1 cellular context compared by ENCODE assay signal in genomic region chr9:121218357-121219027, GRCh38.
A peak's percentile ranks its signal among the peaks of the same experiment; 100 is the strongest.
TF ChIP-seq lines count a peak whose summit lies in the region.

No MANE protein-coding gene starts in this region.

TF ChIP-seq in K562, 482 proteins besides CTCF, POLR2A, EP300 and RAD21 (continued from another document and continues in another):
- TF ChIP-seq ZBTB2 (IDR thresholded peaks at IDR 0.05) = no peak
- TF ChIP-seq ZFP36 (IDR thresholded peaks at IDR 0.05; ENCODE audit: low read depth, low read length, partially characterized antibody) = no peak
- TF ChIP-seq ZFP91 (CRISPR knock-in tag; IDR thresholded peaks at IDR 0.05) = no peak
- TF ChIP-seq HCFC1 (IDR thresholded peaks at IDR 0.05; ENCODE audit: low read depth, low read length) = no peak
- no peak for TF ChIP-seq U2AF2 (optimal IDR thresholded peaks at IDR 0.05; ENCODE audit: low read depth, low read length)
- TF ChIP-seq TCF7L2 (IDR thresholded peaks at IDR 0.05; ENCODE audit: low read depth, low read length) = no peak
- no peak for TF ChIP-seq NR2C1 (IDR thresholded peaks at IDR 0.05)
- peak; percentile 90 for TF ChIP-seq NR2C1 (tag; IDR thresholded peaks at IDR 0.05)
- TF ChIP-seq ZNF699 (CRISPR knock-in tag; IDR thresholded peaks at IDR 0.05; ENCODE audit: insufficient replicate concordance) = peak; percentile 53
- TF ChIP-seq ZMIZ1 (IDR thresholded peaks at IDR 0.05; ENCODE audit: low read depth in 2 of 2, low read length in 2 of 2) = no peak
- no peak for TF ChIP-seq CHD1 (IDR thresholded peaks at IDR 0.05; ENCODE audit: low read length)
- TF ChIP-seq IRF9 (tag; IDR thresholded peaks at IDR 0.05) = peak; percentile 95
- TF ChIP-seq, protein P1, sequence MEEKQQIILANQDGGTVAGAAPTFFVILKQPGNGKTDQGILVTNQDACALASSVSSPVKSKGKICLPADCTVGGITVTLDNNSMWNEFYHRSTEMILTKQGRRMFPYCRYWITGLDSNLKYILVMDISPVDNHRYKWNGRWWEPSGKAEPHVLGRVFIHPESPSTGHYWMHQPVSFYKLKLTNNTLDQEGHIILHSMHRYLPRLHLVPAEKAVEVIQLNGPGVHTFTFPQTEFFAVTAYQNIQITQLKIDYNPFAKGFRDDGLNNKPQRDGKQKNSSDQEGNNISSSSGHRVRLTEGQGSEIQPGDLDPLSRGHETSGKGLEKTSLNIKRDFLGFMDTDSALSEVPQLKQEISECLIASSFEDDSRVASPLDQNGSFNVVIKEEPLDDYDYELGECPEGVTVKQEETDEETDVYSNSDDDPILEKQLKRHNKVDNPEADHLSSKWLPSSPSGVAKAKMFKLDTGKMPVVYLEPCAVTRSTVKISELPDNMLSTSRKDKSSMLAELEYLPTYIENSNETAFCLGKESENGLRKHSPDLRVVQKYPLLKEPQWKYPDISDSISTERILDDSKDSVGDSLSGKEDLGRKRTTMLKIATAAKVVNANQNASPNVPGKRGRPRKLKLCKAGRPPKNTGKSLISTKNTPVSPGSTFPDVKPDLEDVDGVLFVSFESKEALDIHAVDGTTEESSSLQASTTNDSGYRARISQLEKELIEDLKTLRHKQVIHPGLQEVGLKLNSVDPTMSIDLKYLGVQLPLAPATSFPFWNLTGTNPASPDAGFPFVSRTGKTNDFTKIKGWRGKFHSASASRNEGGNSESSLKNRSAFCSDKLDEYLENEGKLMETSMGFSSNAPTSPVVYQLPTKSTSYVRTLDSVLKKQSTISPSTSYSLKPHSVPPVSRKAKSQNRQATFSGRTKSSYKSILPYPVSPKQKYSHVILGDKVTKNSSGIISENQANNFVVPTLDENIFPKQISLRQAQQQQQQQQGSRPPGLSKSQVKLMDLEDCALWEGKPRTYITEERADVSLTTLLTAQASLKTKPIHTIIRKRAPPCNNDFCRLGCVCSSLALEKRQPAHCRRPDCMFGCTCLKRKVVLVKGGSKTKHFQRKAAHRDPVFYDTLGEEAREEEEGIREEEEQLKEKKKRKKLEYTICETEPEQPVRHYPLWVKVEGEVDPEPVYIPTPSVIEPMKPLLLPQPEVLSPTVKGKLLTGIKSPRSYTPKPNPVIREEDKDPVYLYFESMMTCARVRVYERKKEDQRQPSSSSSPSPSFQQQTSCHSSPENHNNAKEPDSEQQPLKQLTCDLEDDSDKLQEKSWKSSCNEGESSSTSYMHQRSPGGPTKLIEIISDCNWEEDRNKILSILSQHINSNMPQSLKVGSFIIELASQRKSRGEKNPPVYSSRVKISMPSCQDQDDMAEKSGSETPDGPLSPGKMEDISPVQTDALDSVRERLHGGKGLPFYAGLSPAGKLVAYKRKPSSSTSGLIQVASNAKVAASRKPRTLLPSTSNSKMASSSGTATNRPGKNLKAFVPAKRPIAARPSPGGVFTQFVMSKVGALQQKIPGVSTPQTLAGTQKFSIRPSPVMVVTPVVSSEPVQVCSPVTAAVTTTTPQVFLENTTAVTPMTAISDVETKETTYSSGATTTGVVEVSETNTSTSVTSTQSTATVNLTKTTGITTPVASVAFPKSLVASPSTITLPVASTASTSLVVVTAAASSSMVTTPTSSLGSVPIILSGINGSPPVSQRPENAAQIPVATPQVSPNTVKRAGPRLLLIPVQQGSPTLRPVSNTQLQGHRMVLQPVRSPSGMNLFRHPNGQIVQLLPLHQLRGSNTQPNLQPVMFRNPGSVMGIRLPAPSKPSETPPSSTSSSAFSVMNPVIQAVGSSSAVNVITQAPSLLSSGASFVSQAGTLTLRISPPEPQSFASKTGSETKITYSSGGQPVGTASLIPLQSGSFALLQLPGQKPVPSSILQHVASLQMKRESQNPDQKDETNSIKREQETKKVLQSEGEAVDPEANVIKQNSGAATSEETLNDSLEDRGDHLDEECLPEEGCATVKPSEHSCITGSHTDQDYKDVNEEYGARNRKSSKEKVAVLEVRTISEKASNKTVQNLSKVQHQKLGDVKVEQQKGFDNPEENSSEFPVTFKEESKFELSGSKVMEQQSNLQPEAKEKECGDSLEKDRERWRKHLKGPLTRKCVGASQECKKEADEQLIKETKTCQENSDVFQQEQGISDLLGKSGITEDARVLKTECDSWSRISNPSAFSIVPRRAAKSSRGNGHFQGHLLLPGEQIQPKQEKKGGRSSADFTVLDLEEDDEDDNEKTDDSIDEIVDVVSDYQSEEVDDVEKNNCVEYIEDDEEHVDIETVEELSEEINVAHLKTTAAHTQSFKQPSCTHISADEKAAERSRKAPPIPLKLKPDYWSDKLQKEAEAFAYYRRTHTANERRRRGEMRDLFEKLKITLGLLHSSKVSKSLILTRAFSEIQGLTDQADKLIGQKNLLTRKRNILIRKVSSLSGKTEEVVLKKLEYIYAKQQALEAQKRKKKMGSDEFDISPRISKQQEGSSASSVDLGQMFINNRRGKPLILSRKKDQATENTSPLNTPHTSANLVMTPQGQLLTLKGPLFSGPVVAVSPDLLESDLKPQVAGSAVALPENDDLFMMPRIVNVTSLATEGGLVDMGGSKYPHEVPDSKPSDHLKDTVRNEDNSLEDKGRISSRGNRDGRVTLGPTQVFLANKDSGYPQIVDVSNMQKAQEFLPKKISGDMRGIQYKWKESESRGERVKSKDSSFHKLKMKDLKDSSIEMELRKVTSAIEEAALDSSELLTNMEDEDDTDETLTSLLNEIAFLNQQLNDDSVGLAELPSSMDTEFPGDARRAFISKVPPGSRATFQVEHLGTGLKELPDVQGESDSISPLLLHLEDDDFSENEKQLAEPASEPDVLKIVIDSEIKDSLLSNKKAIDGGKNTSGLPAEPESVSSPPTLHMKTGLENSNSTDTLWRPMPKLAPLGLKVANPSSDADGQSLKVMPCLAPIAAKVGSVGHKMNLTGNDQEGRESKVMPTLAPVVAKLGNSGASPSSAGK (IDR thresholded peaks at IDR 0.05) = no peak
- no peak for TF ChIP-seq MCM5 (IDR thresholded peaks at IDR 0.05; ENCODE audit: low read depth)
- no peak for TF ChIP-seq ZFP1 (CRISPR knock-in tag; IDR thresholded peaks at IDR 0.05)
- peak; percentile 94 for TF ChIP-seq SMAD4 (CRISPR knock-in tag; conservative IDR thresholded peaks at IDR 0.05)
- 0 out of 2 replicates have a peak, but pooled peaks have one; percentile 56 for TF ChIP-seq STAT5B (CRISPR knock-in tag; IDR thresholded peaks at IDR 0.05)
- no peak for TF ChIP-seq U2AF1 (optimal IDR thresholded peaks at IDR 0.05; ENCODE audit: low read depth, low read length)
- no peak for TF ChIP-seq MIER1 (IDR thresholded peaks at IDR 0.05; ENCODE audit: low read depth)
- no peak for TF ChIP-seq GATA2 (CRISPR knock-in tag; IDR thresholded peaks at IDR 0.05)
- TF ChIP-seq ZNF830 (CRISPR knock-in tag; IDR thresholded peaks at IDR 0.05) = no peak
- TF ChIP-seq SMAD1 (IDR thresholded peaks at IDR 0.05; ENCODE audit: low read depth, low read length, partially characterized antibody) = no peak
- TF ChIP-seq HSF4 (CRISPR knock-in tag; IDR thresholded peaks at IDR 0.05; ENCODE audit: borderline replicate concordance) = peak; percentile 69; the same call in 1 of the 2 replicates
- TF ChIP-seq, protein P2, sequence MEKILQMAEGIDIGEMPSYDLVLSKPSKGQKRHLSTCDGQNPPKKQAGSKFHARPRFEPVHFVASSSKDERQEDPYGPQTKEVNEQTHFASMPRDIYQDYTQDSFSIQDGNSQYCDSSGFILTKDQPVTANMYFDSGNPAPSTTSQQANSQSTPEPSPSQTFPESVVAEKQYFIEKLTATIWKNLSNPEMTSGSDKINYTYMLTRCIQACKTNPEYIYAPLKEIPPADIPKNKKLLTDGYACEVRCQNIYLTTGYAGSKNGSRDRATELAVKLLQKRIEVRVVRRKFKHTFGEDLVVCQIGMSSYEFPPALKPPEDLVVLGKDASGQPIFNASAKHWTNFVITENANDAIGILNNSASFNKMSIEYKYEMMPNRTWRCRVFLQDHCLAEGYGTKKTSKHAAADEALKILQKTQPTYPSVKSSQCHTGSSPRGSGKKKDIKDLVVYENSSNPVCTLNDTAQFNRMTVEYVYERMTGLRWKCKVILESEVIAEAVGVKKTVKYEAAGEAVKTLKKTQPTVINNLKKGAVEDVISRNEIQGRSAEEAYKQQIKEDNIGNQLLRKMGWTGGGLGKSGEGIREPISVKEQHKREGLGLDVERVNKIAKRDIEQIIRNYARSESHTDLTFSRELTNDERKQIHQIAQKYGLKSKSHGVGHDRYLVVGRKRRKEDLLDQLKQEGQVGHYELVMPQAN (IDR thresholded peaks at IDR 0.05; ENCODE audit: borderline replicate concordance) = no peak
- TF ChIP-seq, protein P3, sequence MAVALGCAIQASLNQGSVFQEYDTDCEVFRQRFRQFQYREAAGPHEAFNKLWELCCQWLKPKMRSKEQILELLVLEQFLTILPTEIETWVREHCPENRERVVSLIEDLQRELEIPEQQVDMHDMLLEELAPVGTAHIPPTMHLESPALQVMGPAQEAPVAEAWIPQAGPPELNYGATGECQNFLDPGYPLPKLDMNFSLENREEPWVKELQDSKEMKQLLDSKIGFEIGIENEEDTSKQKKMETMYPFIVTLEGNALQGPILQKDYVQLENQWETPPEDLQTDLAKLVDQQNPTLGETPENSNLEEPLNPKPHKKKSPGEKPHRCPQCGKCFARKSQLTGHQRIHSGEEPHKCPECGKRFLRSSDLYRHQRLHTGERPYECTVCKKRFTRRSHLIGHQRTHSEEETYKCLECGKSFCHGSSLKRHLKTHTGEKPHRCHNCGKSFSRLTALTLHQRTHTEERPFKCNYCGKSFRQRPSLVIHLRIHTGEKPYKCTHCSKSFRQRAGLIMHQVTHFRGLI (CRISPR knock-in tag; IDR thresholded peaks at IDR 0.05) = no peak; the same call in 1 of the 2 replicates
- no peak for TF ChIP-seq BCOR (IDR thresholded peaks at IDR 0.05)
- no peak for TF ChIP-seq GATAD2B (IDR thresholded peaks at IDR 0.05; ENCODE audit: borderline replicate concordance)
- TF ChIP-seq, protein P4, sequence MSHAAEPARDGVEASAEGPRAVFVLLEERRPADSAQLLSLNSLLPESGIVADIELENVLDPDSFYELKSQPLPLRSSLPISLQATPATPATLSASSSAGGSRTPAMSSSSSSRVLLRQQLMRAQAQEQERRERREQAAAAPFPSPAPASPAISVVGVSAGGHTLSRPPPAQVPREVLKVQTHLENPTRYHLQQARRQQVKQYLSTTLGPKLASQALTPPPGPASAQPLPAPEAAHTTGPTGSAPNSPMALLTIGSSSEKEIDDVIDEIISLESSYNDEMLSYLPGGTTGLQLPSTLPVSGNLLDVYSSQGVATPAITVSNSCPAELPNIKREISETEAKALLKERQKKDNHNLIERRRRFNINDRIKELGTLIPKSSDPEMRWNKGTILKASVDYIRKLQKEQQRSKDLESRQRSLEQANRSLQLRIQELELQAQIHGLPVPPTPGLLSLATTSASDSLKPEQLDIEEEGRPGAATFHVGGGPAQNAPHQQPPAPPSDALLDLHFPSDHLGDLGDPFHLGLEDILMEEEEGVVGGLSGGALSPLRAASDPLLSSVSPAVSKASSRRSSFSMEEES (CRISPR knock-in tag; IDR thresholded peaks at IDR 0.05) = no peak
- no peak for TF ChIP-seq FOXP1 (CRISPR knock-in tag; IDR thresholded peaks at IDR 0.05)
- no peak for TF ChIP-seq ETV6 (IDR thresholded peaks at IDR 0.05; ENCODE audit: borderline replicate concordance in 1 of 2, low read depth in 2 of 2, low read length in 1 of 2)
- no peak for TF ChIP-seq ETV6 (CRISPR knock-in tag; IDR thresholded peaks at IDR 0.05; ENCODE audit: borderline replicate concordance)
